Comparison of ENCODE assay signal across 20 cellular contexts in the genomic region with DNA sequence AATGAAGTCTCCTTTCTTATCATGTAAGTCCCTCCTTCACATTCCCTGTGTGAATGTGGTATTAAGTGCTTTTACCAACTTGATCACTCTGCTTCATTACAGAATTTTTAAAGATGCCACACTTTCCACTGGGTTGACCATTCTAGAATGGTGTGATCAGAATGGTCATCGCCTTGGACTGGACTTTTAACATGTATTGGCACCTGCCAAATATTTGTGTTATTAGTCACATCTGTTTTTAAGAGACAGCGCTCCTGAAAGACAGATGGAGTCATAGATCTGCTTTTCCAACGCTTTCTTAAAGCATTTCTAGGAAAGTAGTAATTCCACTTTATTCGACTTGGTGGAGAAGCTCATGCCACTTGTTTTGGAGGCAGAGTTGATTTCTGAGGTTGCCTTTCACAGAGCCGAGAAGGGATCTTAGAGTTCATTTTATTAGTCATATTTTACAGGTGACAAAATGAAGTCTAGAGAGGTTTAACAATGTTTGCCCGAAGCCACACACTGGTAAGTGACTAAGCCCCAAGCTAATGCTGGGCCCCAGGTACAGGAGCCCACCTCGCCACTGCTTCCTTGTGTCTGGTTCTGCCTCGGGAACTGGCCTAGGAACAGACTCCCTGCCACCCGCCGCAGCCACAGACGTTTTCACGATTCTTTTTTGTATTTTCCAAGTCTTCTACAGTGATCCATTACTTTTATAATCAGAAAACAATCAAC. TPM values are rescaled to one million over a fixed set of nuclear protein-coding genes. Genes with fewer than 3 reads are reported as not detected.
"Had no signal": no experiment of that assay in that cellular context is flagged by ENCODE, and none has a peak within 500 bp of the region (broad histone marks: within the 10 kb centered on the region; RNA-seq: fewer than 3 reads in every experiment).

No MANE protein-coding gene starts in this region.

- H3K9me3 Mint-ChIP-seq: stimulated activated naive CD8-positive, alpha-beta T cell treated with anti-CD3 and anti-CD28 coated beads, Interleukin-15, Interleukin-2, amounts not matched to agents 100 ng/mL and 50 ng/mL, for 24 hours had no signal

- FAIRE-seq: kidney had no signal

- H3K4me3 ChIP-seq: coronary artery, left lung, tibial nerve, vagina had no signal

- H3K27ac ChIP-seq: coronary artery, foreskin keratinocyte, left lung, tibial nerve, vagina, VCaP had no signal

- H3K27me3 ChIP-seq: ascending aorta, vagina had no signal

- H3K36me3 ChIP-seq: ascending aorta, left lung, tibial nerve, vagina had no signal

- H3K27ac Mint-ChIP-seq: naive thymus-derived CD8-positive, alpha-beta T cell; stimulated activated naive CD8-positive, alpha-beta T cell treated with anti-CD3 and anti-CD28 coated beads, Interleukin-15, Interleukin-2, amounts not matched to agents 100 ng/mL and 50 ng/mL, for 24 hours had no signal

- H3K9me3 ChIP-seq: ascending aorta, left lung, tibial nerve, vagina had no signal

- ATAC-seq: foreskin keratinocyte; naive thymus-derived CD8-positive, alpha-beta T cell had no signal

- H3K36me3 Mint-ChIP-seq: naive thymus-derived CD8-positive, alpha-beta T cell had no signal

- DNase-seq: activated CD4-positive, alpha-beta T cell treated with anti-CD3 and anti-CD28 coated beads for 1 hour; activated CD8-positive, alpha-beta memory T cell treated with anti-CD3 and anti-CD28 coated beads for 24 hours; activated CD8-positive, alpha-beta memory T cell treated with anti-CD3 and anti-CD28 coated beads, Interleukin-2, amount 50 U/mL, for 48 hours; activated effector memory CD4-positive, alpha-beta T cell treated with Interleukin-2 at 50 U/mL for 16 hours; activated naive CD4-positive, alpha-beta T cell treated with anti-CD3 and anti-CD28 coated beads, Interleukin-2, amount 50 U/mL, for 16 hours; activated T-cell treated with anti-CD3 and anti-CD28 coated beads, Interleukin-2, amount 50 U/mL, for 48 hours; glutamatergic neuron; kidney; left lung; naive thymus-derived CD8-positive, alpha-beta T cell; stimulated activated CD4-positive, alpha-beta T cell treated with anti-CD3 and anti-CD28 coated beads, Interleukin-12 subunit alpha, Interleukin-12 subunit beta, amount 100 ng/mL, for 4 hours; stimulated activated CD4-positive, alpha-beta T cell treated with anti-CD3 and anti-CD28 coated beads, Interleukin-1b, Interleukin-23, amount 100 ng/mL, for 48 hours; T-helper 2 cell had no signal

RNA-seq across cellular contexts. Expression of gene BAMBI, which starts 10.4 kb away (rescaled TPM):
- polyA plus RNA-seq: naive thymus-derived CD8-positive, alpha-beta T cell had no signal
